Comparison of ENCODE assay signal across 27 cellular contexts in the genomic region with DNA sequence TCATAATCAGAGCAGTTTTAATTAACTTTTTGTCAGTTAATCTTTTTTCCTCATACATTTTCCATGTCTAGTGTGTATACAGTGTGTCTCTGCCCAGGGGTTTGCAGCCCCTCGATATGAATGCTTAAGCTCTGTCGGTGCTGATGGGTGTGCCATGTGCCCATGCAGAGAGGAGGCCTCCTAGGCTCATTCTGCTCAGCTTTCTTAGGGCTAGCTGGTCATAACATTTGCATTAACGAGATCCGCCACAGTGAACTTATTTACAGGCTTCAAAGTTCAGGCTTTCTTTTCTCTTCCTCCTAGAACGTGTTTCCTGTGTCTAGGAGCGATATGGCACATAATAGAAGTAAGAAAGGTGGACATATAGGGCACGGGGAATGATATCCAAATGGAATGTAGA.
"Had no signal": no experiment of that assay in that cellular context is flagged by ENCODE, and none has a peak within 500 bp of the region (broad histone marks: within the 10 kb centered on the region; RNA-seq: fewer than 3 reads in every experiment).

No MANE protein-coding gene starts in this region.

- ATAC-seq: foreskin keratinocyte; gastroesophageal sphincter; heart left ventricle; left ventricle myocardium superior; naive thymus-derived CD4-positive, alpha-beta T cell; pancreas; right lobe of liver; stimulated activated memory B cell treated with anti-CD40 and anti-IgM and Interleukin-4, amounts not matched to agents 10 μg/mL and 1 μg/mL and 100 μg/mL, for 72 hours; stimulated activated naive CD8-positive, alpha-beta T cell treated with anti-CD3 and anti-CD28 coated beads, Interleukin-15, Interleukin-2, amounts not matched to agents 100 U/mL and 50 U/mL, for 24 hours had no signal

- H3K79me2 ChIP-seq: hepatocyte had no signal

- FAIRE-seq: colon, endothelial cell of umbilical vein, pancreas had no signal

- H2AFZ ChIP-seq: hepatocyte had no signal

- H3K4me2 ChIP-seq: hepatocyte had no signal

- H3K9me3 ChIP-seq: esophagus muscularis mucosa, gastroesophageal sphincter, heart left ventricle, neutrophil, pancreas, right lobe of liver, testis, tibial artery, upper lobe of left lung, uterus had no signal

- H3K4me1 ChIP-seq: esophagus muscularis mucosa, foreskin keratinocyte, gastroesophageal sphincter, heart left ventricle, pancreas, right lobe of liver, tibial artery, upper lobe of left lung, uterus had no signal

- H3K36me3 ChIP-seq: esophagus muscularis mucosa, gastroesophageal sphincter, heart left ventricle, neutrophil, pancreas, right lobe of liver, tibial artery, upper lobe of left lung, uterus had no signal

- DNase-seq: central memory CD4-positive, alpha-beta T cell; effector CD8-positive, alpha-beta T cell; endodermal cell; heart left ventricle; kidney glomerular epithelial cell; left ventricle myocardium superior; naive thymus-derived CD4-positive, alpha-beta T cell; pancreas; retina; stimulated activated CD4-positive, alpha-beta T cell treated with anti-CD3 and anti-CD28 coated beads, Interleukin-2, amount 100 ng/mL, for 24 hours; stimulated activated CD4-positive, alpha-beta T cell treated with anti-CD3 and anti-CD28 coated beads, Interleukin-4, amount 100 ng/mL, for 4 hours; stimulated activated naive CD8-positive, alpha-beta T cell treated with anti-CD3 and anti-CD28 coated beads, Interleukin-15, Interleukin-2, amounts not matched to agents 100 U/mL and 50 U/mL, for 24 hours; substantia nigra; testis; upper lobe of left lung; uterus had no signal

- H3K27me3 ChIP-seq: esophagus muscularis mucosa, foreskin keratinocyte, gastroesophageal sphincter, heart left ventricle, hepatocyte, neutrophil, pancreas, right lobe of liver, testis, tibial artery, upper lobe of left lung, uterus had no signal

- H3K27ac ChIP-seq: esophagus muscularis mucosa, foreskin keratinocyte, gastroesophageal sphincter, heart left ventricle, hepatocyte, neutrophil, pancreas, right lobe of liver, testis, tibial artery, upper lobe of left lung, uterus had no signal

- H3K4me3 ChIP-seq: esophagus muscularis mucosa, gastroesophageal sphincter, heart left ventricle, hepatocyte, lung, pancreas, right lobe of liver, testis, tibial artery, upper lobe of left lung, uterus had no signal
